20 cellular contexts compared by ENCODE assay signal in the genomic region with DNA sequence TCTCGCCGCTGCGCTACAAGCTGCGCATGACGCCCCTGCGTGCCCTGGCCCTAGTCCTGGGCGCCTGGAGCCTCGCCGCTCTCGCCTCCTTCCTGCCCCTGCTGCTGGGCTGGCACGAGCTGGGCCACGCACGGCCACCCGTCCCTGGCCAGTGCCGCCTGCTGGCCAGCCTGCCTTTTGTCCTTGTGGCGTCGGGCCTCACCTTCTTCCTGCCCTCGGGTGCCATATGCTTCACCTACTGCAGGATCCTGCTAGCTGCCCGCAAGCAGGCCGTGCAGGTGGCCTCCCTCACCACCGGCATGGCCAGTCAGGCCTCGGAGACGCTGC. TPM values are rescaled to one million over a fixed set of nuclear protein-coding genes. Genes with fewer than 3 reads are reported as not detected.
DNase-seq lines count a peak whose midpoint lies in the region; ATAC-seq, FAIRE-seq and TF ChIP-seq lines count a peak whose summit lies in the region.
"Had no signal": no experiment of that assay in that cellular context is flagged by ENCODE, and none has a peak within 500 bp of the region (broad histone marks: within the 10 kb centered on the region; RNA-seq: fewer than 3 reads in every experiment).

No MANE protein-coding gene starts in this region.

- TF ChIP-seq CTCF in H1 (IDR thresholded peaks at IDR 0.05; ENCODE audit: control extremely low read depth in 1 of 3, insufficient read depth in 1 of 3, low read depth in 1 of 3, low read length in 3 of 3) (peak in 2 of 3 experiments; percentile 10 to 20; a peak in 2 of 4 replicates), osteoblast (IDR thresholded peaks at IDR 0.05; ENCODE audit: extremely low read depth, low read depth, low read length) (no peak)

- H3K14ac ChIP-seq in H1 (ENCODE audit: insufficient read length), result no peak overlapping the region

- H3K27ac Mint-ChIP-seq in activated CD4-positive, alpha-beta T cell treated with anti-CD3 and anti-CD28 coated beads, Interleukin-2, amount 10 ng/mL, durations not matched to agents 7 days and 5 days, result no peak overlapping the region
- H3K27ac Mint-ChIP-seq: HFFc6 had no signal

- CTCF ChIA-PET in activated CD4-positive, alpha-beta T cell treated with anti-CD3 and anti-CD28 coated beads, Interleukin-2, amount 10 ng/mL, durations not matched to agents 7 days and 5 days (lab: Charles Lee), result interaction anchor here (0.6 kb wide), 1 partner anchor 18 kb away, joined by 3 read pairs; no protein-coding TSS in a partner anchor
- CTCF ChIA-PET in H1 (lab: Charles Lee; ENCODE audit: partially characterized antibody), result interaction anchor here (0.7 to 4.2 kb wide), 5 partner anchors 10 to 179 kb away, joined by 3 to 28 read pairs (median 4); no protein-coding TSS in a partner anchor

- H3K4me2 ChIP-seq in H1 (ENCODE audit: insufficient read depth in 1 of 2, low read depth in 2 of 2, low read length in 2 of 2), result peak overlapping the region; percentile 62 to 77
- H3K4me2 ChIP-seq in osteoblast (ENCODE audit: insufficient read depth, low read length), result no peak overlapping the region
- H3K4me2 ChIP-seq: SK-N-SH had no signal

- H3K23me2 ChIP-seq in H1 (ENCODE audit: low read depth, low read length), result peaks cover 9% of the 10 kb centered on the region; the same call in 1 of the 2 replicates

- peaks cover 13% of the 10 kb centered on the region for H3K4me1 Mint-ChIP-seq in activated CD4-positive, alpha-beta T cell treated with anti-CD3 and anti-CD28 coated beads, Interleukin-2, amount 10 ng/mL, durations not matched to agents 7 days and 5 days

- H4K8ac ChIP-seq in H1 (ENCODE audit: extremely low read depth, insufficient read depth, low read length), result no peak overlapping the region; the same call in 1 of the 2 replicates

- H3K27me3 ChIP-seq in HUES64 (ENCODE audit: insufficient read depth, low read length), result peaks cover 65% of the 10 kb centered on the region
- peaks cover 28 to 50% (median 40%) of the 10 kb centered on the region in 4 experiments for H3K27me3 ChIP-seq in H1 (replicated peaks in 1 of 4; ENCODE audit: control insufficient read depth in 3 of 4, extremely low read depth in 1 of 4, insufficient read depth in 3 of 4, low read length in 3 of 4)
- H3K27me3 ChIP-seq in osteoblast (ENCODE audit: insufficient read depth, low read length), result peaks cover 67% of the 10 kb centered on the region

- no peak for DNase-seq in activated CD4-positive, alpha-beta T cell treated with anti-CD3 and anti-CD28 coated beads, Interleukin-2, amount 10 ng/mL, durations not matched to agents 7 days and 5 days
- DNase-seq in activated CD4-positive, alpha-beta T cell treated with anti-CD3 and anti-CD28 coated beads for 48 hours, result no peak
- DNase-seq in H1 (ENCODE audit: low read depth in 1 of 2, low spot score in 2 of 2) (no peak), osteoblast (ENCODE audit: insufficient read length, low spot score, missing footprints) (peak; percentile 84), urothelium cell line (ENCODE audit: low spot score) (no peak), medulla oblongata (ENCODE audit: extremely low spot score) (no peak)
- DNase-seq: GF-D8; HFFc6; mammary epithelial cell; NCI-H2029 treated with DMSO at 0.1 percent for 48 hours; PC-3; sigmoid colon; stimulated activated CD4-positive, alpha-beta T cell treated with anti-CD3 and anti-CD28 coated beads, Interleukin-2, amount 100 ng/mL, for 24 hours had no signal

- H3K9ac ChIP-seq in HUES64 (ENCODE audit: low read depth, low read length) (no peak overlapping the region), H1 (replicated peaks in 1 of 4; ENCODE audit: extremely low read depth in 1 of 4, low read depth in 3 of 4, low read length in 3 of 4) (no peak overlapping the region)
- H3K9ac ChIP-seq: SK-N-SH had no signal

- H2AK5ac ChIP-seq in H1 (ENCODE audit: low read depth, low read length), result no peak overlapping the region

- no peak overlapping the region for H4K5ac ChIP-seq in H1 (ENCODE audit: insufficient read length, low read depth, low read length)

- H3K27ac ChIP-seq in HUES64 (ENCODE audit: low read depth, low read length) (no peak overlapping the region), H1 (ENCODE audit: low read depth, low read length) (no peak overlapping the region), osteoblast (ENCODE audit: low read depth, low read length) (no peak overlapping the region)
- H3K27ac ChIP-seq: sigmoid colon had no signal

- H3K36me3 ChIP-seq in HUES64 (ENCODE audit: insufficient read depth, low read length) (no peaks in the 10 kb centered on the region), H1 (ENCODE audit: control insufficient read depth in 2 of 4, insufficient read depth in 4 of 4, low read length in 3 of 4) (no peaks in the 10 kb centered on the region; a peak in 1 of 8 replicates), osteoblast (ENCODE audit: insufficient read depth, low read length) (no peaks in the 10 kb centered on the region)
- H3K36me3 ChIP-seq: sigmoid colon had no signal

- no peak overlapping the region for H4K91ac ChIP-seq in H1 (replicated peaks; ENCODE audit: insufficient read length, low read length)

- H3K79me2 ChIP-seq in H1 (ENCODE audit: control insufficient read depth in 1 of 2, insufficient read depth in 2 of 2, low read length in 2 of 2) (no peaks in the 10 kb centered on the region), osteoblast (ENCODE audit: insufficient read depth, low read length) (no peaks in the 10 kb centered on the region)

- H3K4me3 Mint-ChIP-seq in activated CD4-positive, alpha-beta T cell treated with anti-CD3 and anti-CD28 coated beads, Interleukin-2, amount 10 ng/mL, durations not matched to agents 7 days and 5 days, result peak overlapping the region; percentile 54
- H3K4me3 Mint-ChIP-seq: HFFc6 had no signal

- 65% methylated on average over 23 of the region's 23 CpGs for WGBS in HUES64
- WGBS in H1 (ENCODE audit: extremely low coverage in 1 of 2, insufficient coverage in 1 of 2, insufficient read length in 1 of 2, insufficient replicate concordance in 2 of 2, low coverage in 1 of 2, low lambda C conversion rate in 2 of 2, missing lambda C conversion rate in 1 of 2), 2 experiments, result 65% methylated on average over 23 of the region's 23 CpGs; no CpG with 5 or more reads in 1 of the 2 experiments

- peaks cover 0 to 4% of the 10 kb centered on the region in 2 experiments for H4K20me1 ChIP-seq in H1 (replicated peaks in 1 of 2; ENCODE audit: control insufficient read depth in 1 of 2, insufficient read depth in 2 of 2, low read length in 2 of 2)
- H4K20me1 ChIP-seq in osteoblast (ENCODE audit: insufficient read depth, low read length), result peaks cover 3% of the 10 kb centered on the region

- TF ChIP-seq POLR2A in H1 (IDR thresholded peaks at IDR 0.05; ENCODE audit: control extremely low read depth in 1 of 2, low read depth in 2 of 2, low read length in 2 of 2), result no peak

- H3K56ac ChIP-seq in H1 (replicated peaks; ENCODE audit: insufficient read length, low read depth, low read length), result no peak overlapping the region

- ATAC-seq in GM19397 (IDR thresholded peaks at IDR 0.05; ENCODE audit: unreplicated experiment), result no peak
- ATAC-seq: PC-3 had no signal

- no peak overlapping the region for H2BK5ac ChIP-seq in H1 (ENCODE audit: low read depth, low read length)

- H3K79me1 ChIP-seq in H1 (ENCODE audit: low read depth, low read length), result no peaks in the 10 kb centered on the region; the same call in 1 of the 2 replicates

- H3K4ac ChIP-seq in H1 (replicated peaks; ENCODE audit: insufficient read length, low read depth, low read length), result no peak overlapping the region

- H2BK120ac ChIP-seq in H1 (replicated peaks; ENCODE audit: low read depth, low read length), result no peak overlapping the region

- H3K9me3 ChIP-seq in HUES64 (ENCODE audit: insufficient read depth, low read depth, low read length) (no peaks in the 10 kb centered on the region), H1 (ENCODE audit: insufficient read depth in 2 of 2, low read depth in 1 of 2, low read length in 1 of 2) (no peaks in the 10 kb centered on the region), osteoblast (ENCODE audit: low read depth, low read length) (no peaks in the 10 kb centered on the region)
- H3K9me3 ChIP-seq: sigmoid colon, SK-N-SH had no signal

- H3K18ac ChIP-seq in H1 (ENCODE audit: extremely low read depth, low read length), result peak overlapping the region; percentile 52; the same call in 1 of the 2 replicates

- H3K4me3 ChIP-seq in HUES64 (ENCODE audit: low read length), result peak overlapping the region; percentile 52; the same call in 1 of the 2 replicates
- peak overlapping the region in 3 of 4 experiments; percentile 23 to 67 (median 32); a peak in 3 of 8 replicates for H3K4me3 ChIP-seq in H1 (ENCODE audit: extremely low read depth in 1 of 4, insufficient read depth in 2 of 4, low read depth in 3 of 4, low read length in 4 of 4)
- H3K4me3 ChIP-seq in osteoblast (ENCODE audit: insufficient read depth, low read length), result no peak overlapping the region
- H3K4me3 ChIP-seq: sigmoid colon had no signal

- H2AFZ ChIP-seq in H1 (ENCODE audit: low read length) (no peak overlapping the region), osteoblast (ENCODE audit: low read length) (no peak overlapping the region)

- H3K4me1 ChIP-seq in HUES64 (ENCODE audit: insufficient read depth, low read length) (no peaks in the 10 kb centered on the region), H1 (replicated peaks in 1 of 4; ENCODE audit: control insufficient read depth in 3 of 4, insufficient read depth in 4 of 4, low read length in 3 of 4) (no peaks in the 10 kb centered on the region; a peak in 3 of 7 replicates), osteoblast (ENCODE audit: insufficient read depth, low read length) (no peaks in the 10 kb centered on the region)

- H3K23ac ChIP-seq in H1 (ENCODE audit: insufficient read length), result no peak overlapping the region

- H3K36me3 Mint-ChIP-seq in activated CD4-positive, alpha-beta T cell treated with anti-CD3 and anti-CD28 coated beads, Interleukin-2, amount 10 ng/mL, durations not matched to agents 7 days and 5 days (ENCODE audit: low read depth), result no peaks in the 10 kb centered on the region

- no peak overlapping the region; the same call in 1 of the 2 replicates for H2BK12ac ChIP-seq in H1 (ENCODE audit: low read depth, low read length)

- H2BK15ac ChIP-seq in H1 (ENCODE audit: low read length), result no peak overlapping the region

- H2BK20ac ChIP-seq in H1 (ENCODE audit: low read length), result no peak overlapping the region

- H3K9me3 Mint-ChIP-seq in activated CD4-positive, alpha-beta T cell treated with anti-CD3 and anti-CD28 coated beads, Interleukin-2, amount 10 ng/mL, durations not matched to agents 7 days and 5 days, result no peaks in the 10 kb centered on the region
- H3K9me3 Mint-ChIP-seq: HFFc6, IgD-negative memory B cell had no signal

- no peak for TF ChIP-seq RAD21 in H1 (IDR thresholded peaks at IDR 0.05 in 1 of 2, conservative IDR thresholded peaks at IDR 0.05 in 1 of 2; ENCODE audit: low read depth in 2 of 2, low read length in 2 of 2)

- no peak for TF ChIP-seq EP300 in H1 (IDR thresholded peaks at IDR 0.05; ENCODE audit: borderline replicate concordance in 1 of 2, low read depth in 2 of 2, low read length in 2 of 2)

- peaks cover 32% of the 10 kb centered on the region for H3K27me3 Mint-ChIP-seq in activated CD4-positive, alpha-beta T cell treated with anti-CD3 and anti-CD28 coated beads, Interleukin-2, amount 10 ng/mL, durations not matched to agents 7 days and 5 days

- FAIRE-seq in H1 (lab: Jason Lieb, UNC) (no peak), urothelium cell line (lab: Jason Lieb, UNC) (no peak)
- FAIRE-seq: colon, frontal cortex had no signal

- POLR2A ChIA-PET in activated CD4-positive, alpha-beta T cell treated with anti-CD3 and anti-CD28 coated beads, Interleukin-2, amount 10 ng/mL, durations not matched to agents 7 days and 5 days (lab: Charles Lee), result no interaction called here
- POLR2A ChIA-PET in H1 (lab: Charles Lee; ENCODE audit: partially characterized antibody), result interaction anchor here (1.0 to 1.3 kb wide), 2 partner anchors 15 to 179 kb away, joined by 3 read pairs; no protein-coding TSS in a partner anchor

RNA-seq across cellular contexts. Expression of a gene that starts 1.4 kb away (rescaled TPM):
- under 1 TPM in 1 of 2 experiments, not detected in 1; 0.10 TPM for total RNA-seq in activated CD4-positive, alpha-beta T cell treated with anti-CD3 and anti-CD28 coated beads, Interleukin-2, amount 10 ng/mL, durations not matched to agents 7 days and 5 days
- polyA plus RNA-seq in HUES64 (2013, experiment 1 of 2), result not detected
- 0.57 TPM for polyA plus RNA-seq in HUES64 (2013, experiment 2 of 2)
- 0.69 and 0.76 TPM in 2 replicates for total RNA-seq in H1 (2021; fragmentation: NEBNext Ultra II Directional; extraction: Animal tissue kit (Norgen Biotek cat#: 25700))
- 0.95 and 1.4 TPM in 2 replicates for polyA plus RNA-seq in H1 (2011; rRNA removed)
- 0.44 TPM for polyA plus RNA-seq in H1 (2011; cell fraction: cytosol; rRNA removed)
- 0.93 TPM for polyA plus RNA-seq in H1 (2011; cell fraction: nucleus; rRNA removed)
- polyA plus RNA-seq in H1 (2012, experiment 1 of 2), result 0.29 to 1.0 TPM (median 0.73 TPM) in 4 replicates
- 0.64 TPM for polyA plus RNA-seq in H1 (2012, experiment 2 of 2)
- 1.4 TPM for polyA plus RNA-seq in H1 (2013, experiment 1 of 2)
- polyA plus RNA-seq in H1 (2013, experiment 2 of 2), result 1.1 TPM
- 0.22 and 0.24 TPM in 2 replicates for polyA minus RNA-seq in H1 (2011; rRNA and poly(A)+ RNA removed)
- polyA minus RNA-seq in H1 (2011; cell fraction: cytosol; rRNA and poly(A)+ RNA removed), result 1.7 TPM
- 1.1 TPM for polyA minus RNA-seq in H1 (2011; cell fraction: nucleus; rRNA and poly(A)+ RNA removed)
- total RNA-seq in osteoblast, result under 0.01 TPM in 1 of 2 replicates, not detected in the other
- total RNA-seq: A673, HFFc6, mammary epithelial cell, PC-3, sigmoid colon had no signal
- polyA plus RNA-seq: IgD-negative memory B cell, mammary epithelial cell had no signal

RNA-seq across cellular contexts. Expression of a gene that starts 22.0 kb away (rescaled TPM):
- 10 to 100 TPM; 17.5 to 22.0 TPM for total RNA-seq in activated CD4-positive, alpha-beta T cell treated with anti-CD3 and anti-CD28 coated beads, Interleukin-2, amount 10 ng/mL, durations not matched to agents 7 days and 5 days
- polyA plus RNA-seq in HUES64 (2013, experiment 1 of 2), result 3.9 TPM
- 4.6 TPM for polyA plus RNA-seq in HUES64 (2013, experiment 2 of 2)
- 9.7 and 10.4 TPM in 2 replicates for total RNA-seq in H1 (2021; fragmentation: NEBNext Ultra II Directional; extraction: Animal tissue kit (Norgen Biotek cat#: 25700))
- 8.7 and 10.8 TPM in 2 replicates for polyA plus RNA-seq in H1 (2011; rRNA removed)
- polyA plus RNA-seq in H1 (2011; cell fraction: cytosol; rRNA removed), result 10.4 TPM
- polyA plus RNA-seq in H1 (2011; cell fraction: nucleus; rRNA removed), result 11.9 TPM
- 5.2 to 10.1 TPM (median 8.0 TPM) in 4 replicates for polyA plus RNA-seq in H1 (2012, experiment 1 of 2)
- 6.4 TPM for polyA plus RNA-seq in H1 (2012, experiment 2 of 2)
- polyA plus RNA-seq in H1 (2013, experiment 1 of 2), result 5.8 TPM
- polyA plus RNA-seq in H1 (2013, experiment 2 of 2), result 6.8 TPM
- 7.4 and 9.7 TPM in 2 replicates for polyA minus RNA-seq in H1 (2011; rRNA and poly(A)+ RNA removed)
- 7.9 TPM for polyA minus RNA-seq in H1 (2011; cell fraction: cytosol; rRNA and poly(A)+ RNA removed)
- polyA minus RNA-seq in H1 (2011; cell fraction: nucleus; rRNA and poly(A)+ RNA removed), result 6.3 TPM
- 88.7 and 114 TPM in 2 replicates for total RNA-seq in osteoblast
